Comparison of ENCODE assay signal across 14 cellular contexts in genomic region chr22:27224485-27225364, GRCh38.
DNase-seq lines count a peak whose midpoint lies in the region; ATAC-seq and TF ChIP-seq lines count a peak whose summit lies in the region.
"Had no signal": no experiment of that assay in that cellular context is flagged by ENCODE, and none has a peak within 500 bp of the region (broad histone marks: within the 10 kb centered on the region; RNA-seq: fewer than 3 reads in every experiment).

No MANE protein-coding gene starts in this region.

- TF ChIP-seq POLR2A in body of pancreas (IDR thresholded peaks at IDR 0.05) = no peak

- no peaks in the 10 kb centered on the region for H3K36me3 Mint-ChIP-seq in GM23338 (ENCODE audit: low read depth)

- ATAC-seq in GM23338 (no peak), body of pancreas (peak; percentile 27), HG02973 (IDR thresholded peaks at IDR 0.05; ENCODE audit: unreplicated experiment) (no peak)

- no peaks in the 10 kb centered on the region for H3K79me2 ChIP-seq in GM23338 (replicated peaks; ENCODE audit: insufficient read depth)

- H3K4me1 ChIP-seq in GM23338 (ENCODE audit: insufficient read depth) (no peaks in the 10 kb centered on the region), body of pancreas (no peaks in the 10 kb centered on the region), skeletal muscle tissue (ENCODE audit: control insufficient read depth in 3 of 3, insufficient read depth in 3 of 3, low read length in 3 of 3) (peaks cover 0 to 3% (median 0%) of the 10 kb centered on the region in 3 donors)

- DNase-seq in GM23338 (ENCODE audit: low spot score) (no peak), body of pancreas (no peak), iris pigment epithelial cell (ENCODE audit: low read depth) (peak; percentile 69), NCI-H774 (lab: John Stamatoyannopoulos, UW) (no peak), 8988T (no peak)
- DNase-seq in NK-92 treated with Interleukin-12 subunit alpha and Interleukin-12 subunit beta, amount 100 ng/mL, for 24 hours (lab: John Stamatoyannopoulos, UW) = no peak
- DNase-seq: activated CD4-positive, CD25-positive, alpha-beta regulatory T cell treated with anti-CD3 and anti-CD28 coated beads, Interleukin-2, amount 50 U/mL, for 72 hours; esophagus squamous epithelium; NCI-H2029; stimulated activated CD4-positive, alpha-beta T cell treated with anti-CD3 and anti-CD28 coated beads, Interleukin-1b, Interleukin-23, amount 100 ng/mL, for 48 hours; stimulated activated naive CD4-positive, alpha-beta T cell had no signal

- H2AFZ ChIP-seq in GM23338 = 0 out of 2 replicates have a peak overlapping the region, but pooled peaks have one; percentile 38

- no peaks in the 10 kb centered on the region for H3F3A ChIP-seq in GM23338 (replicated peaks; ENCODE audit: low read depth)

- no peak overlapping the region for H3K27ac Mint-ChIP-seq in GM23338
- H3K27ac Mint-ChIP-seq: activated T-helper 17 cell treated with anti-CD3 and anti-CD28 coated beads, Interleukin-2, amount 50 U/mL, for 72 hours had no signal

- H3K4me3 ChIP-seq in GM23338 = no peak overlapping the region
- H3K4me3 ChIP-seq in body of pancreas = no peak overlapping the region
- H3K4me3 ChIP-seq in skeletal muscle tissue (ENCODE audit: low read length in 3 of 3) = no peak overlapping the region
- H3K4me3 ChIP-seq: esophagus squamous epithelium had no signal

- peaks cover 4% of the 10 kb centered on the region; the same call in 1 of the 2 replicates for H3K9me2 ChIP-seq in GM23338 (ENCODE audit: insufficient read depth)

- WGBS in body of pancreas, 2 donors = 52 to 53% methylated on average over 17 of the region's 17 CpGs

- H3K27me3 ChIP-seq in GM23338 (ENCODE audit: insufficient read depth) = no peaks in the 10 kb centered on the region
- H3K27me3 ChIP-seq in body of pancreas = no peaks in the 10 kb centered on the region
- peaks cover 5 to 11% (median 6%) of the 10 kb centered on the region in 3 donors for H3K27me3 ChIP-seq in skeletal muscle tissue (ENCODE audit: control insufficient read depth in 3 of 3, insufficient read depth in 3 of 3, low read length in 3 of 3)
- H3K27me3 ChIP-seq: esophagus squamous epithelium had no signal

- H3K4me2 ChIP-seq in GM23338 = no peak overlapping the region

- intact Hi-C loops in body of pancreas (cut with DNase I) = no loop called here

- no peaks in the 10 kb centered on the region for H3K9me3 Mint-ChIP-seq in GM23338
- H3K9me3 Mint-ChIP-seq: activated T-helper 17 cell treated with anti-CD3 and anti-CD28 coated beads, Interleukin-2, amount 50 U/mL, for 72 hours had no signal

- H4K20me1 ChIP-seq in GM23338 (replicated peaks; ENCODE audit: insufficient read depth) = no peaks in the 10 kb centered on the region

- no peaks in the 10 kb centered on the region for H3K27me3 Mint-ChIP-seq in GM23338 (ENCODE audit: insufficient read depth, low read depth, poor library complexity)

- H3K9me3 ChIP-seq in body of pancreas = no peaks in the 10 kb centered on the region
- H3K9me3 ChIP-seq in skeletal muscle tissue (ENCODE audit: control insufficient read depth in 3 of 3, low read length in 3 of 3) = no peaks in the 10 kb centered on the region

- H3K27ac ChIP-seq in GM23338 (ENCODE audit: low read depth) (no peak overlapping the region), body of pancreas (no peak overlapping the region), skeletal muscle tissue (ENCODE audit: low read depth, low read length) (peak overlapping the region; percentile 36)

- no peak overlapping the region for H3K9ac ChIP-seq in skeletal muscle tissue (ENCODE audit: low read depth in 1 of 3, low read length in 3 of 3)

- TF ChIP-seq CTCF in GM23338 (conservative IDR thresholded peaks at IDR 0.05; ENCODE audit: low read depth in 2 of 2) (no peak), body of pancreas (IDR thresholded peaks at IDR 0.05) (no peak)

- no peaks in the 10 kb centered on the region for H3K4me1 Mint-ChIP-seq in GM23338
- H3K4me1 Mint-ChIP-seq: activated T-helper 17 cell treated with anti-CD3 and anti-CD28 coated beads, Interleukin-2, amount 50 U/mL, for 72 hours had no signal

- H3K36me3 ChIP-seq in GM23338 (ENCODE audit: insufficient read depth) (no peaks in the 10 kb centered on the region), body of pancreas (replicated peaks in 1 of 2; ENCODE audit: insufficient read depth in 1 of 2, low read depth in 2 of 2) (no peaks in the 10 kb centered on the region), skeletal muscle tissue (ENCODE audit: control insufficient read depth in 3 of 3, insufficient read depth in 3 of 3, low read length in 3 of 3) (no peaks in the 10 kb centered on the region)
- H3K36me3 ChIP-seq: esophagus squamous epithelium had no signal

- H3K4me3 Mint-ChIP-seq in GM23338 = no peak overlapping the region
- H3K4me3 Mint-ChIP-seq: activated T-helper 17 cell treated with anti-CD3 and anti-CD28 coated beads, Interleukin-2, amount 50 U/mL, for 72 hours had no signal

TF ChIP-seq in GM23338, 12 proteins besides CTCF, POLR2A, EP300 and RAD21 (continues in another document):
- no peak for TF ChIP-seq STAT1 (IDR thresholded peaks at IDR 0.05; ENCODE audit: unreplicated experiment)
- TF ChIP-seq EZH2phosphoT487 (IDR thresholded peaks at IDR 0.05; ENCODE audit: unreplicated experiment) = no peak
- TF ChIP-seq ZNF331 (CRISPR knock-in tag; IDR thresholded peaks at IDR 0.05; ENCODE audit: low read depth) = no peak
- TF ChIP-seq JUNB (IDR thresholded peaks at IDR 0.05; ENCODE audit: unreplicated experiment) = no peak
- no peak for TF ChIP-seq NANOG (IDR thresholded peaks at IDR 0.05; ENCODE audit: borderline replicate concordance)
- TF ChIP-seq REST (IDR thresholded peaks at IDR 0.05; ENCODE audit: unreplicated experiment) = no peak
- TF ChIP-seq, protein P1, sequence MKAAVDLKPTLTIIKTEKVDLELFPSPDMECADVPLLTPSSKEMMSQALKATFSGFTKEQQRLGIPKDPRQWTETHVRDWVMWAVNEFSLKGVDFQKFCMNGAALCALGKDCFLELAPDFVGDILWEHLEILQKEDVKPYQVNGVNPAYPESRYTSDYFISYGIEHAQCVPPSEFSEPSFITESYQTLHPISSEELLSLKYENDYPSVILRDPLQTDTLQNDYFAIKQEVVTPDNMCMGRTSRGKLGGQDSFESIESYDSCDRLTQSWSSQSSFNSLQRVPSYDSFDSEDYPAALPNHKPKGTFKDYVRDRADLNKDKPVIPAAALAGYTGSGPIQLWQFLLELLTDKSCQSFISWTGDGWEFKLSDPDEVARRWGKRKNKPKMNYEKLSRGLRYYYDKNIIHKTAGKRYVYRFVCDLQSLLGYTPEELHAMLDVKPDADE (IDR thresholded peaks at IDR 0.05) = no peak
- no peak for TF ChIP-seq POLR2AphosphoS5 (IDR thresholded peaks at IDR 0.05; ENCODE audit: low read depth)
- TF ChIP-seq EZH2 (IDR thresholded peaks at IDR 0.05; ENCODE audit: low read depth, unreplicated experiment) = no peak
